17 cellular contexts compared by ENCODE assay signal in genomic region chr2:223797073-223797472, GRCh38. TPM values are rescaled to one million over a fixed set of nuclear protein-coding genes. Genes with fewer than 3 reads are reported as not detected.
DNase-seq lines count a peak whose midpoint lies in the region; ATAC-seq and TF ChIP-seq lines count a peak whose summit lies in the region.
"Had no signal": no experiment of that assay in that cellular context is flagged by ENCODE, and none has a peak within 500 bp of the region (broad histone marks: within the 10 kb centered on the region; RNA-seq: fewer than 3 reads in every experiment).

No MANE protein-coding gene starts in this region.

- no peaks in the 10 kb centered on the region for H3K9me3 ChIP-seq in skeletal muscle satellite cell (replicated peaks; ENCODE audit: low read length)
- H3K9me3 ChIP-seq: left lung had no signal

- H3K36me3 ChIP-seq in skeletal muscle satellite cell (ENCODE audit: insufficient read depth, low read length) = no peaks in the 10 kb centered on the region
- H3K36me3 ChIP-seq: gastroesophageal sphincter, left lung had no signal

- H3K4me1 ChIP-seq in foreskin keratinocyte = peaks cover 13% of the 10 kb centered on the region
- peaks cover 43% of the 10 kb centered on the region for H3K4me1 ChIP-seq in skeletal muscle satellite cell (ENCODE audit: control insufficient read depth, insufficient read depth, low read length)
- H3K4me1 ChIP-seq: gastroesophageal sphincter, left lung had no signal

- POLR2A ChIA-PET in GM10248 (lab: Yijun Ruan, JAX) = interaction anchor here (0.8 kb wide), 1 partner anchor 165 kb away, joined by 3 read pairs; no protein-coding TSS in a partner anchor
- POLR2A ChIA-PET in activated CD8-positive, alpha-beta T cell treated with anti-CD3 and anti-CD28 coated beads for 36 hours (lab: Charles Lee) = interaction anchor here (0.5 kb wide), 1 partner anchor 1020 kb away, joined by 3 read pairs; no protein-coding TSS in a partner anchor

- no peak overlapping the region for H3K4me3 Mint-ChIP-seq in activated CD8-positive, alpha-beta T cell treated with anti-CD3 and anti-CD28 coated beads for 36 hours
- H3K4me3 Mint-ChIP-seq: activated CD4-positive, alpha-beta T cell treated with anti-CD3 and anti-CD28 coated beads, Interleukin-2, amount 10 ng/mL, durations not matched to agents 24 days and 14 days; CD8-positive, alpha-beta T cell had no signal

- TF ChIP-seq CTCF in VCaP (conservative IDR thresholded peaks at IDR 0.05) (no peak), foreskin keratinocyte (conservative IDR thresholded peaks at IDR 0.05) (no peak), GM10248 (IDR thresholded peaks at IDR 0.05; ENCODE audit: control extremely low read depth, extremely low read depth, low read depth, missing control alignments) (no peak)
- TF ChIP-seq CTCF in activated CD8-positive, alpha-beta T cell treated with anti-CD3 and anti-CD28 coated beads for 36 hours (IDR thresholded peaks at IDR 0.05) = no peak

- H3K27ac Mint-ChIP-seq in activated CD8-positive, alpha-beta T cell treated with anti-CD3 and anti-CD28 coated beads for 36 hours = no peak overlapping the region
- H3K27ac Mint-ChIP-seq: activated CD4-positive, alpha-beta T cell treated with anti-CD3 and anti-CD28 coated beads, Interleukin-2, amount 10 ng/mL, durations not matched to agents 24 days and 14 days; CD8-positive, alpha-beta T cell had no signal

- peak overlapping the region; percentile 7 for H3K4me2 ChIP-seq in skeletal muscle satellite cell (ENCODE audit: low read length)

- H3K9me3 Mint-ChIP-seq in activated CD8-positive, alpha-beta T cell treated with anti-CD3 and anti-CD28 coated beads for 36 hours = no peaks in the 10 kb centered on the region
- H3K9me3 Mint-ChIP-seq: activated CD4-positive, alpha-beta T cell treated with anti-CD3 and anti-CD28 coated beads, Interleukin-2, amount 10 ng/mL, durations not matched to agents 24 days and 14 days had no signal

- peaks cover 2% of the 10 kb centered on the region for H3K4me1 Mint-ChIP-seq in activated CD8-positive, alpha-beta T cell treated with anti-CD3 and anti-CD28 coated beads for 36 hours (ENCODE audit: low read depth)

- H3K27me3 Mint-ChIP-seq in activated CD8-positive, alpha-beta T cell treated with anti-CD3 and anti-CD28 coated beads for 36 hours = no peaks in the 10 kb centered on the region
- H3K27me3 Mint-ChIP-seq: activated CD4-positive, alpha-beta T cell treated with anti-CD3 and anti-CD28 coated beads, Interleukin-2, amount 10 ng/mL, durations not matched to agents 24 days and 14 days had no signal

- peak; percentile 92 for ATAC-seq in foreskin keratinocyte
- ATAC-seq in activated CD8-positive, alpha-beta T cell treated with anti-CD3 and anti-CD28 coated beads for 36 hours = no peak
- ATAC-seq: CD8-positive, alpha-beta T cell; gastroesophageal sphincter; left lung had no signal

- CTCF ChIA-PET in GM10248 (lab: Yijun Ruan, JAX) = interaction anchor here (0.7 to 4.6 kb wide), 17 partner anchors 8 to 338 kb away, joined by 3 to 30 read pairs (median 4); no protein-coding TSS in a partner anchor
- CTCF ChIA-PET in activated CD8-positive, alpha-beta T cell treated with anti-CD3 and anti-CD28 coated beads for 36 hours (lab: Charles Lee) = interaction anchor here (1.4 to 1.6 kb wide), 2 partner anchors 70 to 338 kb away, joined by 4 to 6 read pairs; no protein-coding TSS in a partner anchor

- peak; percentile 89 for DNase-seq in HT-29 (ENCODE audit: low spot score)
- DNase-seq in foreskin keratinocyte = peak; percentile 96 to 97
- DNase-seq in activated effector memory CD4-positive, alpha-beta T cell treated with Interleukin-2 at 50 U/mL for 16 hours = no peak
- no peak for DNase-seq in GM10248 (ENCODE audit: extremely low spot score)
- DNase-seq in activated CD8-positive, alpha-beta T cell treated with anti-CD3 and anti-CD28 coated beads for 36 hours = no peak
- DNase-seq in SIG-M5 (lab: John Stamatoyannopoulos, UW) = no peak
- DNase-seq: activated CD4-positive, alpha-beta T cell treated with anti-CD3 and anti-CD28 coated beads, Interleukin-2, amount 10 ng/mL, durations not matched to agents 24 days and 14 days; CD8-positive, alpha-beta T cell; left lung; NCI-H1092 treated with DMSO at 0.1 percent for 48 hours; NCI-H526 treated with DMSO at 0.1 percent for 48 hours; occipital lobe; stimulated activated CD4-positive, alpha-beta T cell treated with anti-CD3 and anti-CD28 coated beads, Interleukin-4, amount 100 ng/mL, for 4 hours had no signal

- H3K27me3 ChIP-seq in foreskin keratinocyte = no peaks in the 10 kb centered on the region
- H3K27me3 ChIP-seq in skeletal muscle satellite cell (ENCODE audit: control insufficient read depth, insufficient read depth, low read length) = no peaks in the 10 kb centered on the region
- H3K27me3 ChIP-seq: gastroesophageal sphincter, left lung had no signal

- H3K27ac ChIP-seq in VCaP (peak overlapping the region; percentile 78), foreskin keratinocyte (peak overlapping the region; percentile 62)
- H3K27ac ChIP-seq: gastroesophageal sphincter, HL-60, left lung had no signal

- no peaks in the 10 kb centered on the region for H3K36me3 Mint-ChIP-seq in activated CD8-positive, alpha-beta T cell treated with anti-CD3 and anti-CD28 coated beads for 36 hours (ENCODE audit: low read depth)
- H3K36me3 Mint-ChIP-seq: CD8-positive, alpha-beta T cell had no signal

- intact Hi-C loops in activated CD8-positive, alpha-beta T cell treated with anti-CD3 and anti-CD28 coated beads for 36 hours (cut with micrococcal nuclease) = no loop called here

- no peak overlapping the region for H3K9ac ChIP-seq in skeletal muscle satellite cell (ENCODE audit: low read depth, low read length)

- no peak overlapping the region for H3K4me3 ChIP-seq in skeletal muscle satellite cell (ENCODE audit: low read length)
- H3K4me3 ChIP-seq: gastroesophageal sphincter, left lung had no signal

RNA-seq across cellular contexts. Expression of gene AP1S3, which starts 40.3 kb away (rescaled TPM):
- total RNA-seq in HT-29 (2014; rRNA removed; shearing (Covaris generic)) = 14.1 and 16.3 TPM in 2 replicates
- total RNA-seq in foreskin keratinocyte = 19.2 and 30.9 TPM in 2 replicates
- polyA plus RNA-seq in foreskin keratinocyte = 2.5 and 4.9 TPM in 2 replicates
- total RNA-seq in skeletal muscle satellite cell (2012; rRNA removed) = 5.2 and 7.4 TPM in 2 replicates
- 1 to 10 TPM; 5.7 to 6.6 TPM for total RNA-seq in activated CD8-positive, alpha-beta T cell treated with anti-CD3 and anti-CD28 coated beads for 36 hours

Comparison
In these comparisons a context has a peak if more than half of its experiments do, and no peak if none do; other contexts are left out.
1. DNase-seq: peak in HT-29 (single experiment) and foreskin keratinocyte (2 of 2); none in activated effector memory CD4-positive, alpha-beta T cell treated with Interleukin-2 at 50 U/mL for 16 hours (single experiment), GM10248 (single experiment), activated CD8-positive, alpha-beta T cell treated with anti-CD3 and anti-CD28 coated beads for 36 hours (single experiment) and SIG-M5 (single experiment).